Comparison of ENCODE assay signal across 2 cellular contexts in genomic region chr2:31965094-31965493, GRCh38.
TF ChIP-seq lines count a peak whose summit lies in the region.

No MANE protein-coding gene starts in this region.

TF ChIP-seq in HEK293, 187 proteins besides CTCF, POLR2A, EP300 and RAD21:
- peak; percentile 80 for TF ChIP-seq ZNF366 (tag by site-specific recombination; conservative IDR thresholded peaks at IDR 0.05)
- no peak for TF ChIP-seq ZNF354C (tag by site-specific recombination; IDR thresholded peaks at IDR 0.05; ENCODE audit: borderline replicate concordance, low read depth)
- no peak for TF ChIP-seq ZNF610 (tag by site-specific recombination; IDR thresholded peaks at IDR 0.05; ENCODE audit: borderline replicate concordance)
- TF ChIP-seq YY1 (tag by site-specific recombination; IDR thresholded peaks at IDR 0.05) = no peak

TF ChIP-seq in K562, 482 proteins besides CTCF, POLR2A, EP300 and RAD21:
- TF ChIP-seq TBL1XR1 (IDR thresholded peaks at IDR 0.05; ENCODE audit: low read length in 2 of 2) (no peak), BRF1 (IDR thresholded peaks at IDR 0.05; ENCODE audit: borderline replicate concordance, extremely low read depth, insufficient read length) (no peak), ESRRB (CRISPR knock-in tag; IDR thresholded peaks at IDR 0.05; ENCODE audit: borderline replicate concordance) (no peak), ELK3 (CRISPR knock-in tag; IDR thresholded peaks at IDR 0.05) (no peak), ZNF408 (CRISPR knock-in tag; IDR thresholded peaks at IDR 0.05; ENCODE audit: low read depth) (no peak), FOXK1 (CRISPR knock-in tag; IDR thresholded peaks at IDR 0.05; ENCODE audit: borderline replicate concordance) (no peak), ZBTB26 (CRISPR knock-in tag; IDR thresholded peaks at IDR 0.05) (0 out of 2 replicates have a peak, but pooled peaks have one; percentile 62), CEBPB (tag; IDR thresholded peaks at IDR 0.05) (no peak), LARP7 (IDR thresholded peaks at IDR 0.05) (0 out of 2 replicates have a peak, but pooled peaks have one; percentile 33), THRAP3 (IDR thresholded peaks at IDR 0.05; ENCODE audit: borderline replicate concordance) (no peak), POLR2B (IDR thresholded peaks at IDR 0.05; ENCODE audit: low read depth, partially characterized antibody) (peak; percentile 23)
